Comparison of ENCODE assay signal across 30 cellular contexts in genomic region chr4:135732448-135732847, GRCh38.
"Had no signal": no experiment of that assay in that cellular context is flagged by ENCODE, and none has a peak within 500 bp of the region (broad histone marks: within the 10 kb centered on the region; RNA-seq: fewer than 3 reads in every experiment).

No MANE protein-coding gene starts in this region.

- H3K36me3 Mint-ChIP-seq: activated naive CD4-positive, alpha-beta T cell treated with anti-CD3 and anti-CD28 coated beads, Interleukin-2, amount 50 U/mL, for 24 hours; activated naive CD8-positive, alpha-beta T cell treated with anti-CD3 and anti-CD28 coated beads, Interleukin-2, amount 10 ng/mL, durations not matched to agents 7 days and 5 days had no signal

- H3K27me3 ChIP-seq: ascending aorta, Peyer's patch had no signal

- DNase-seq: activated CD4-positive, alpha-beta T cell treated with anti-CD3 and anti-CD28 coated beads, Interleukin-2, amount 10 ng/mL, durations not matched to agents 7 days and 5 days; activated CD4-positive, alpha-beta T cell treated with anti-CD3 and anti-CD28 coated beads, Interleukin-2, amount 50 U/mL, for 48 hours; activated CD8-positive, alpha-beta T cell treated with anti-CD3 and anti-CD28 coated beads, Interleukin-2, amount 10 ng/mL, durations not matched to agents 7 days and 5 days; activated gamma-delta T cell; activated naive CD4-positive, alpha-beta T cell treated with Interleukin-2 at 50 U/mL for 16 hours; activated naive CD8-positive, alpha-beta T cell treated with anti-CD3 and anti-CD28 coated beads, Interleukin-2, amount 10 ng/mL, durations not matched to agents 7 days and 5 days; activated T-cell treated with anti-CD3 and anti-CD28 coated beads, Interleukin-2, amount 50 U/mL, for 24 hours; amygdala; cerebellar nuclear complex; Kasumi-1; KG1; MM.1S; MV-4-11; NCI-H1092; NCI-H1436 treated with DMSO at 0.1 percent for 48 hours; NCI-H1694 treated with DMSO at 0.1 percent for 48 hours; NCI-H2029; NCI-H510A; NCI-H748 treated with DMSO at 0.1 percent for 48 hours; NK-92 treated with Interleukin-12 subunit alpha and Interleukin-12 subunit beta, amount 100 ng/mL, for 24 hours; PC-3; Peyer's patch; RPMI8226; SIG-M5 had no signal

- H3K4me1 Mint-ChIP-seq: activated CD4-positive, alpha-beta T cell treated with anti-CD3 and anti-CD28 coated beads, Interleukin-2, amount 10 ng/mL, durations not matched to agents 7 days and 5 days; activated naive CD4-positive, alpha-beta T cell treated with anti-CD3 and anti-CD28 coated beads, Interleukin-2, amount 50 U/mL, for 24 hours; activated naive CD8-positive, alpha-beta T cell treated with anti-CD3 and anti-CD28 coated beads, Interleukin-2, amount 10 ng/mL, durations not matched to agents 7 days and 5 days had no signal

- H3K9me3 ChIP-seq: ascending aorta, Peyer's patch had no signal

- H3K4me3 ChIP-seq: ascending aorta, Peyer's patch had no signal

- H3K27me3 Mint-ChIP-seq: activated CD4-positive, alpha-beta T cell treated with anti-CD3 and anti-CD28 coated beads, Interleukin-2, amount 10 ng/mL, durations not matched to agents 7 days and 5 days; activated naive CD4-positive, alpha-beta T cell treated with anti-CD3 and anti-CD28 coated beads, Interleukin-2, amount 50 U/mL, for 24 hours; activated naive CD8-positive, alpha-beta T cell treated with anti-CD3 and anti-CD28 coated beads, Interleukin-2, amount 10 ng/mL, durations not matched to agents 7 days and 5 days; activated T-cell treated with anti-CD3 and anti-CD28 coated beads, Interleukin-2, amount 50 U/mL, for 24 hours had no signal

- H3K27ac ChIP-seq: ascending aorta, Peyer's patch had no signal

- H3K27ac Mint-ChIP-seq: activated CD4-positive, alpha-beta T cell treated with anti-CD3 and anti-CD28 coated beads, Interleukin-2, amount 10 ng/mL, durations not matched to agents 7 days and 5 days; activated CD8-positive, alpha-beta T cell treated with anti-CD3 and anti-CD28 coated beads, Interleukin-2, amount 10 ng/mL, durations not matched to agents 7 days and 5 days; activated naive CD4-positive, alpha-beta T cell treated with anti-CD3 and anti-CD28 coated beads, Interleukin-2, amount 50 U/mL, for 24 hours; activated naive CD8-positive, alpha-beta T cell treated with anti-CD3 and anti-CD28 coated beads, Interleukin-2, amount 10 ng/mL, durations not matched to agents 7 days and 5 days; activated T-cell treated with anti-CD3 and anti-CD28 coated beads, Interleukin-2, amount 50 U/mL, for 24 hours; activated T-helper 2 cell treated with anti-CD3 and anti-CD28 coated beads, Interferon-gamma antibody, Interleukin-2, Interleukin-4, amounts not matched to agents 10 μg/mL and 5 μg/mL and 100 μg/mL, durations not matched to agents 14 hours and 24 hours and 36 hours; T-helper 1 cell treated with Interleukin-12 subunit alpha and Interleukin-12 subunit beta and Interleukin-4 antibody, amounts not matched to agents 30 μg/mL and 1 μg/mL, for 36 hours; T-helper 2 cell treated with Interferon-gamma antibody and Interleukin-4, amounts not matched to agents 5 μg/mL and 100 μg/mL, for 36 hours had no signal

- H3K4me1 ChIP-seq: ascending aorta, Peyer's patch had no signal

- FAIRE-seq: TTC549 had no signal

- ATAC-seq: activated CD8-positive, alpha-beta T cell treated with anti-CD3 and anti-CD28 coated beads, Interleukin-2, amount 10 ng/mL, durations not matched to agents 7 days and 5 days; PC-3 had no signal

- H3K4me3 Mint-ChIP-seq: activated CD4-positive, alpha-beta T cell treated with anti-CD3 and anti-CD28 coated beads, Interleukin-2, amount 10 ng/mL, durations not matched to agents 7 days and 5 days; activated CD8-positive, alpha-beta T cell treated with anti-CD3 and anti-CD28 coated beads, Interleukin-2, amount 10 ng/mL, durations not matched to agents 7 days and 5 days; activated naive CD4-positive, alpha-beta T cell treated with anti-CD3 and anti-CD28 coated beads, Interleukin-2, amount 50 U/mL, for 24 hours; activated naive CD8-positive, alpha-beta T cell treated with anti-CD3 and anti-CD28 coated beads, Interleukin-2, amount 10 ng/mL, durations not matched to agents 7 days and 5 days; activated T-cell treated with anti-CD3 and anti-CD28 coated beads, Interleukin-2, amount 50 U/mL, for 24 hours; T-helper 1 cell treated with Interleukin-12 subunit alpha and Interleukin-12 subunit beta and Interleukin-4 antibody, amounts not matched to agents 30 μg/mL and 1 μg/mL, for 36 hours; T-helper 2 cell treated with Interferon-gamma antibody and Interleukin-4, amounts not matched to agents 5 μg/mL and 100 μg/mL, for 36 hours had no signal

- H3K36me3 ChIP-seq: ascending aorta, Peyer's patch had no signal
